In genomic region chr6:122048570-122048969, GRCh38 we compare ENCODE assay signal across 23 cellular contexts.
DNase-seq lines count a peak whose midpoint lies in the region; ATAC-seq and TF ChIP-seq lines count a peak whose summit lies in the region.
"Had no signal": no experiment of that assay in that cellular context is flagged by ENCODE, and none has a peak within 500 bp of the region (broad histone marks: within the 10 kb centered on the region; RNA-seq: fewer than 3 reads in every experiment).

No MANE protein-coding gene starts in this region.

- no peak overlapping the region for H3K27ac ChIP-seq in GM23248
- H3K27ac ChIP-seq: SJSA1, thoracic aorta had no signal

- no peaks in the 10 kb centered on the region for H3K9me2 ChIP-seq in GM23248 (ENCODE audit: insufficient read depth)

- H3K4me3 ChIP-seq in GM23248 (peak overlapping the region; percentile 70), fibroblast of villous mesenchyme (ENCODE audit: low read depth, low read length) (peak overlapping the region; percentile 29)
- H3K4me3 ChIP-seq: HAP-1, thoracic aorta had no signal

- peak overlapping the region; percentile 77 for H2AFZ ChIP-seq in GM23248

- TF ChIP-seq CTCF in fibroblast of villous mesenchyme (IDR thresholded peaks at IDR 0.05; ENCODE audit: insufficient read depth, low read depth, low read length) (no peak), osteocyte (IDR thresholded peaks at IDR 0.05) (no peak)

- H3K36me3 Mint-ChIP-seq in osteocyte (ENCODE audit: unreplicated experiment): no peaks in the 10 kb centered on the region
- no peaks in the 10 kb centered on the region for H3K36me3 Mint-ChIP-seq in activated T-cell treated with anti-CD3 and anti-CD28 coated beads, Interleukin-2, amount 50 U/mL, for 72 hours (ENCODE audit: insufficient read depth in 2 of 2)
- H3K36me3 Mint-ChIP-seq: activated CD8-positive, alpha-beta memory T cell treated with anti-CD3 and anti-CD28 coated beads, Interleukin-2, amount 10 ng/mL, durations not matched to agents 7 days and 5 days; activated naive CD4-positive, alpha-beta T cell treated with anti-CD3 and anti-CD28 coated beads, Interleukin-2, amount 50 U/mL, for 72 hours; CD4-positive, CD25-positive, alpha-beta regulatory T cell; memory B cell; natural killer cell; stimulated activated memory B cell treated with anti-CD40 and anti-IgM and Interleukin-4, amounts not matched to agents 10 μg/mL and 1 μg/mL and 100 μg/mL, for 72 hours had no signal

- no peaks in the 10 kb centered on the region for H3K79me2 ChIP-seq in GM23248 (ENCODE audit: insufficient read depth)

- H3K9me3 ChIP-seq in GM23248 (ENCODE audit: low read depth): no peaks in the 10 kb centered on the region
- H3K9me3 ChIP-seq: HAP-1, SJSA1, thoracic aorta had no signal

- DNase-seq in GM23248 (peak; percentile 5), fibroblast of villous mesenchyme (ENCODE audit: low read depth) (no peak), osteocyte (ENCODE audit: extremely low spot score, unreplicated experiment) (no peak), NCI-H2081 (lab: John Stamatoyannopoulos, UW) (no peak)
- DNase-seq in stimulated activated CD8-positive, alpha-beta memory T cell treated with anti-CD3 and anti-CD28 coated beads, Interleukin-4, amount 100 ng/mL, for 48 hours: no peak
- no peak for DNase-seq in activated T-cell treated with anti-CD3 and anti-CD28 coated beads, Interleukin-2, amount 50 U/mL, for 72 hours
- DNase-seq: activated CD4-positive, alpha-beta T cell treated with anti-CD3 and anti-CD28 coated beads, Interleukin-2, amount 10 ng/mL, durations not matched to agents 24 days and 14 days; activated CD8-positive, alpha-beta memory T cell treated with anti-CD3 and anti-CD28 coated beads, Interleukin-2, amount 10 ng/mL, durations not matched to agents 7 days and 5 days; CD4-positive, CD25-positive, alpha-beta regulatory T cell; effector CD8-positive, alpha-beta T cell; erythroblast; natural killer cell; NCI-H1694 treated with DMSO at 0.1 percent for 48 hours; stimulated activated CD4-positive, alpha-beta T cell treated with anti-CD3 and anti-CD28 coated beads, Interleukin-1b, Interleukin-23, amount 100 ng/mL, for 48 hours had no signal

- ATAC-seq in SK-N-SH treated with all-trans-retinoic acid at 6 μM for 48 hours: peak; percentile 63; the same call in 2 of the 3 replicates
- no peak for ATAC-seq in GM21825 (IDR thresholded peaks at IDR 0.05; ENCODE audit: unreplicated experiment)
- ATAC-seq in activated T-cell treated with anti-CD3 and anti-CD28 coated beads, Interleukin-2, amount 50 U/mL, for 72 hours (replicated peaks in 1 of 2): no peak
- ATAC-seq: activated CD8-positive, alpha-beta memory T cell treated with anti-CD3 and anti-CD28 coated beads, Interleukin-2, amount 10 ng/mL, durations not matched to agents 7 days and 5 days; activated naive CD4-positive, alpha-beta T cell treated with anti-CD3 and anti-CD28 coated beads, Interleukin-2, amount 50 U/mL, for 72 hours; natural killer cell; stimulated activated memory B cell treated with anti-CD40 and anti-IgM and Interleukin-4, amounts not matched to agents 10 μg/mL and 1 μg/mL and 100 μg/mL, for 72 hours had no signal

- no peaks in the 10 kb centered on the region for H4K20me1 ChIP-seq in GM23248 (ENCODE audit: insufficient read depth)

- H3K4me3 Mint-ChIP-seq in osteocyte (ENCODE audit: unreplicated experiment): peak overlapping the region; percentile 32
- H3K4me3 Mint-ChIP-seq in activated T-cell treated with anti-CD3 and anti-CD28 coated beads, Interleukin-2, amount 50 U/mL, for 72 hours: no peak overlapping the region
- H3K4me3 Mint-ChIP-seq: activated CD4-positive, alpha-beta T cell treated with anti-CD3 and anti-CD28 coated beads, Interleukin-2, amount 10 ng/mL, durations not matched to agents 24 days and 14 days; activated CD8-positive, alpha-beta memory T cell treated with anti-CD3 and anti-CD28 coated beads, Interleukin-2, amount 10 ng/mL, durations not matched to agents 7 days and 5 days; activated T-helper 1 cell treated with anti-CD3 and anti-CD28 coated beads, Interleukin-12 subunit alpha, Interleukin-12 subunit beta, Interleukin-2, Interleukin-4 antibody, amounts not matched to agents 30 ng/mL and 10 ng/mL and 1 ng/mL, durations not matched to agents 14 hours and 24 hours and 36 hours; CD4-positive, CD25-positive, alpha-beta regulatory T cell; memory B cell; natural killer cell; stimulated activated memory B cell treated with anti-CD40 and anti-IgM and Interleukin-4, amounts not matched to agents 10 μg/mL and 1 μg/mL and 100 μg/mL, for 72 hours had no signal

- no peak overlapping the region for H3K27ac Mint-ChIP-seq in osteocyte (ENCODE audit: unreplicated experiment)
- no peak overlapping the region for H3K27ac Mint-ChIP-seq in activated T-cell treated with anti-CD3 and anti-CD28 coated beads, Interleukin-2, amount 50 U/mL, for 72 hours
- H3K27ac Mint-ChIP-seq: activated CD4-positive, alpha-beta T cell treated with anti-CD3 and anti-CD28 coated beads, Interleukin-2, amount 10 ng/mL, durations not matched to agents 24 days and 14 days; activated CD8-positive, alpha-beta memory T cell treated with anti-CD3 and anti-CD28 coated beads, Interleukin-2, amount 10 ng/mL, durations not matched to agents 7 days and 5 days; activated naive CD4-positive, alpha-beta T cell treated with anti-CD3 and anti-CD28 coated beads, Interleukin-2, amount 50 U/mL, for 72 hours; activated T-helper 1 cell treated with anti-CD3 and anti-CD28 coated beads, Interleukin-12 subunit alpha, Interleukin-12 subunit beta, Interleukin-2, Interleukin-4 antibody, amounts not matched to agents 30 ng/mL and 10 ng/mL and 1 ng/mL, durations not matched to agents 14 hours and 24 hours and 36 hours; CD4-positive, CD25-positive, alpha-beta regulatory T cell; memory B cell; natural killer cell; stimulated activated memory B cell treated with anti-CD40 and anti-IgM and Interleukin-4, amounts not matched to agents 10 μg/mL and 1 μg/mL and 100 μg/mL, for 72 hours had no signal

- 49 to 51% methylated on average over 3 of the region's 3 CpGs for WGBS in GM23248 (ENCODE audit: low coverage in 1 of 2, low lambda C conversion rate in 2 of 2, missing lambda C conversion rate in 2 of 2), 2 experiments

- H3K36me3 ChIP-seq in GM23248 (ENCODE audit: low read depth): no peaks in the 10 kb centered on the region
- H3K36me3 ChIP-seq: HAP-1, SJSA1, thoracic aorta had no signal

- no peaks in the 10 kb centered on the region for H3K9me3 Mint-ChIP-seq in osteocyte (ENCODE audit: unreplicated experiment)
- H3K9me3 Mint-ChIP-seq in activated T-cell treated with anti-CD3 and anti-CD28 coated beads, Interleukin-2, amount 50 U/mL, for 72 hours: no peaks in the 10 kb centered on the region
- H3K9me3 Mint-ChIP-seq: activated CD4-positive, alpha-beta T cell treated with anti-CD3 and anti-CD28 coated beads, Interleukin-2, amount 10 ng/mL, durations not matched to agents 24 days and 14 days; activated naive CD4-positive, alpha-beta T cell treated with anti-CD3 and anti-CD28 coated beads, Interleukin-2, amount 50 U/mL, for 72 hours; activated T-helper 1 cell treated with anti-CD3 and anti-CD28 coated beads, Interleukin-12 subunit alpha, Interleukin-12 subunit beta, Interleukin-2, Interleukin-4 antibody, amounts not matched to agents 30 ng/mL and 10 ng/mL and 1 ng/mL, durations not matched to agents 14 hours and 24 hours and 36 hours; memory B cell; stimulated activated memory B cell treated with anti-CD40 and anti-IgM and Interleukin-4, amounts not matched to agents 10 μg/mL and 1 μg/mL and 100 μg/mL, for 72 hours had no signal

- no peaks in the 10 kb centered on the region for H3K27me3 ChIP-seq in GM23248 (replicated peaks; ENCODE audit: insufficient read depth)
- H3K27me3 ChIP-seq: SJSA1 had no signal

- H3K4me2 ChIP-seq in GM23248 (ENCODE audit: unreplicated experiment): peak overlapping the region; percentile 82

- H3K4me1 ChIP-seq in GM23248 (ENCODE audit: insufficient read depth): peaks cover 13% of the 10 kb centered on the region; the same call in 1 of the 2 replicates
- H3K4me1 ChIP-seq: HAP-1, SJSA1 had no signal

- H3F3A ChIP-seq in GM23248 (ENCODE audit: insufficient read depth): no peaks in the 10 kb centered on the region

- H3K9ac ChIP-seq in GM23248: peak overlapping the region; percentile 61

- peaks cover 9% of the 10 kb centered on the region for H3K4me1 Mint-ChIP-seq in osteocyte (ENCODE audit: unreplicated experiment)
- peaks cover 3% of the 10 kb centered on the region for H3K4me1 Mint-ChIP-seq in activated T-cell treated with anti-CD3 and anti-CD28 coated beads, Interleukin-2, amount 50 U/mL, for 72 hours (ENCODE audit: low read depth)
- H3K4me1 Mint-ChIP-seq: activated CD4-positive, alpha-beta T cell treated with anti-CD3 and anti-CD28 coated beads, Interleukin-2, amount 10 ng/mL, durations not matched to agents 24 days and 14 days; activated CD8-positive, alpha-beta memory T cell treated with anti-CD3 and anti-CD28 coated beads, Interleukin-2, amount 10 ng/mL, durations not matched to agents 7 days and 5 days; CD4-positive, CD25-positive, alpha-beta regulatory T cell; memory B cell; stimulated activated memory B cell treated with anti-CD40 and anti-IgM and Interleukin-4, amounts not matched to agents 10 μg/mL and 1 μg/mL and 100 μg/mL, for 72 hours had no signal

- H3K27me3 Mint-ChIP-seq in osteocyte (ENCODE audit: unreplicated experiment): peaks cover 22% of the 10 kb centered on the region
- H3K27me3 Mint-ChIP-seq in activated T-cell treated with anti-CD3 and anti-CD28 coated beads, Interleukin-2, amount 50 U/mL, for 72 hours (ENCODE audit: low read depth): peaks cover 12% of the 10 kb centered on the region
- H3K27me3 Mint-ChIP-seq: CD4-positive, CD25-positive, alpha-beta regulatory T cell; stimulated activated memory B cell treated with anti-CD40 and anti-IgM and Interleukin-4, amounts not matched to agents 10 μg/mL and 1 μg/mL and 100 μg/mL, for 72 hours had no signal

- in situ Hi-C loops in GM23248 (cut with MboI): no loop called here

TF ChIP-seq in SK-N-SH treated with all-trans-retinoic acid at 6 μM for 48 hours, 23 proteins besides CTCF, POLR2A, EP300 and RAD21 (continues in another document):
- TF ChIP-seq SNAI2 (CRISPR knock-in tag; IDR thresholded peaks at IDR 0.05): no peak
- no peak for TF ChIP-seq ZNF565 (CRISPR knock-in tag; conservative IDR thresholded peaks at IDR 0.05; ENCODE audit: low read depth)
- TF ChIP-seq GLIS3 (CRISPR knock-in tag; IDR thresholded peaks at IDR 0.05): no peak
- no peak for TF ChIP-seq CREB5 (CRISPR knock-in tag; IDR thresholded peaks at IDR 0.05; ENCODE audit: low read depth)
- TF ChIP-seq ZFP30 (CRISPR knock-in tag; IDR thresholded peaks at IDR 0.05): no peak
- no peak for TF ChIP-seq ZC3H10 (CRISPR knock-in tag; IDR thresholded peaks at IDR 0.05)
